ENCODE assay signal across 24 cellular contexts in the genomic region with DNA sequence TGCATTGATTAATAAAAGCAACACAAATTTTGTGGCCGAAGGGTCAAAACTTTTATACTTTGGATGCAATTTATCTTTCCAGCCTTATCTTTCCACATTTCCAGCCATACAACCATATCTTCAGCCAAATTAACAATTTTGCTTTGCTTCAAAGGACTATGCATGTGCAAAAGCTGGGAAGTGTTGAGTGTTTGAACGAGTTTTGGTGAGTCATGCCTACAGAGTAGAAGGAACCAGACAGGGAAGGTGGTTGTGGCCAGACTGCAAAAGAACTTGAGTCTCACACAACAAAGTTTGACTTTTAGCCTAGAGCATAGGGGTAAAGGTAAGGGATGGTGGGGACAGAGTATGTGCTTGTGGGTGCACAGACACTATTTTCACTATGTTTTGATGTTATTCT. TPM values are rescaled to one million over a fixed set of nuclear protein-coding genes. Genes with fewer than 3 reads are reported as not detected.
DNase-seq lines count a peak whose midpoint lies in the region; ATAC-seq and TF ChIP-seq lines count a peak whose summit lies in the region.
"Had no signal": no experiment of that assay in that cellular context is flagged by ENCODE, and none has a peak within 500 bp of the region (broad histone marks: within the 10 kb centered on the region; RNA-seq: fewer than 3 reads in every experiment).

No MANE protein-coding gene starts in this region.

- CTCF ChIA-PET in mammary epithelial cell (lab: Charles Lee; ENCODE audit: low non-redundant PET), result no interaction called here

- ATAC-seq in heart right ventricle (no peak), foreskin keratinocyte (peak; percentile 85)
- ATAC-seq: GM12878, HCT116, K562 had no signal

- BruUV-seq in mammary epithelial cell (replicated peaks; lab: Mats Ljungman, UMichigan), result no TSS peak

- dilution Hi-C loops in mammary epithelial cell (cut with HindIII; ENCODE audit: low sequenced_read_pairs), result no loop called here

- H3K4me1 ChIP-seq in cardiac muscle cell (ENCODE audit: low read depth) (no peaks in the 10 kb centered on the region), heart right ventricle (no peaks in the 10 kb centered on the region), mammary epithelial cell (ENCODE audit: insufficient read depth, low read length) (peaks cover 20% of the 10 kb centered on the region), foreskin keratinocyte (peaks cover 14% of the 10 kb centered on the region), stomach (no peaks in the 10 kb centered on the region)
- H3K4me1 ChIP-seq: Peyer's patch had no signal

- intact Hi-C loops in heart right ventricle (cut with DNase I), result no loop called here
- intact Hi-C loops in mammary epithelial cell (cut with micrococcal nuclease), result no loop called here
- intact Hi-C loops in stomach (cut with DNase I; ENCODE audit: low total_unique reads), result no loop called here

- H3K36me3 ChIP-seq in cardiac muscle cell (no peaks in the 10 kb centered on the region), heart right ventricle (no peaks in the 10 kb centered on the region), mammary epithelial cell (ENCODE audit: insufficient read depth, low read length) (no peaks in the 10 kb centered on the region), stomach (no peaks in the 10 kb centered on the region)
- H3K36me3 ChIP-seq: Peyer's patch had no signal

- no peak overlapping the region for H3K27ac ChIP-seq in cardiac muscle cell
- no peak overlapping the region for H3K27ac ChIP-seq in heart right ventricle
- H3K27ac ChIP-seq in mammary epithelial cell (ENCODE audit: insufficient read depth, low read depth, low read length), result no peak overlapping the region
- H3K27ac ChIP-seq in foreskin keratinocyte, result no peak overlapping the region
- H3K27ac ChIP-seq in stomach, result no peak overlapping the region
- H3K27ac ChIP-seq: GM23248, HL-60, Peyer's patch had no signal

- no peak overlapping the region for H3K4me3 ChIP-seq in cardiac muscle cell
- no peak overlapping the region for H3K4me3 ChIP-seq in heart right ventricle
- H3K4me3 ChIP-seq in mammary epithelial cell (replicated peaks in 1 of 3; ENCODE audit: insufficient read depth in 1 of 3, low read depth in 2 of 3, low read length in 3 of 3), result no peak overlapping the region
- H3K4me3 ChIP-seq in stomach, result no peak overlapping the region
- H3K4me3 ChIP-seq: GM12878, GM23248, K562, Peyer's patch had no signal

- peak; percentile 18 to 42 for DNase-seq in cardiac muscle cell (ENCODE audit: low read depth in 1 of 2, low spot score in 1 of 2)
- no peak for DNase-seq in heart right ventricle
- DNase-seq in mammary epithelial cell, result peak; percentile 66
- peak; percentile 32 to 39 for DNase-seq in foreskin keratinocyte
- DNase-seq in stomach, result no peak
- no peak for DNase-seq in GM19240 (ENCODE audit: insufficient read length, low spot score)
- DNase-seq in stimulated activated CD4-positive, alpha-beta T cell treated with anti-CD3 and anti-CD28 coated beads, Interleukin-2, amount 100 ng/mL, for 24 hours, result no peak
- DNase-seq in NCI-H1436 (lab: John Stamatoyannopoulos, UW), result no peak
- DNase-seq: 8988T; Calu3; CD4-positive, alpha-beta memory T cell; DND-41; GM23248; NCI-H1436 treated with DMSO at 0.1 percent for 48 hours; NCI-H2029 treated with DMSO at 0.1 percent for 48 hours; NCI-H2171 treated with DMSO at 0.1 percent for 48 hours; NCI-H82; Peyer's patch; SHP77 treated with DMSO at 0.1 percent for 48 hours had no signal

- in situ Hi-C loops in mammary epithelial cell (cut with MboI; ENCODE audit: low sequenced_read_pairs in 2 of 2), result no loop called here

- 47% methylated on average over 2 of the region's 2 CpGs for WGBS in heart right ventricle, 2 donors
- WGBS in mammary epithelial cell (ENCODE audit: low coverage, missing lambda C conversion rate), result 47% methylated on average over 2 of the region's 2 CpGs
- WGBS in stomach, 5 donors, result 53 to 59% (median 55%) methylated on average over 2 of the region's 2 CpGs

- no peaks in the 10 kb centered on the region for H3K9me3 ChIP-seq in cardiac muscle cell (ENCODE audit: low read depth)
- peaks cover 0 to 17% (median 0%) of the 10 kb centered on the region in 11 donors for H3K9me3 ChIP-seq in heart right ventricle
- H3K9me3 ChIP-seq in mammary epithelial cell (replicated peaks; ENCODE audit: insufficient read depth, low read length), result no peaks in the 10 kb centered on the region
- peaks cover 0 to 2% (median 0%) of the 10 kb centered on the region in 4 donors for H3K9me3 ChIP-seq in stomach

- TF ChIP-seq CTCF in cardiac muscle cell (IDR thresholded peaks at IDR 0.05; ENCODE audit: low read depth, low read length) (no peak), heart right ventricle (IDR thresholded peaks at IDR 0.05) (no peak), mammary epithelial cell (conservative IDR thresholded peaks at IDR 0.05 in 1 of 2, IDR thresholded peaks at IDR 0.05 in 1 of 2; ENCODE audit: extremely low read depth in 1 of 2, insufficient read depth in 1 of 2, low read depth in 1 of 2, low read length in 2 of 2) (no peak), foreskin keratinocyte (conservative IDR thresholded peaks at IDR 0.05) (no peak), stomach (IDR thresholded peaks at IDR 0.05) (no peak)

- no peak overlapping the region for H3K9ac ChIP-seq in mammary epithelial cell (ENCODE audit: insufficient read depth, low read length)
- H3K9ac ChIP-seq: GM23248 had no signal

- H3K27me3 ChIP-seq in cardiac muscle cell, result no peaks in the 10 kb centered on the region
- no peaks in the 10 kb centered on the region for H3K27me3 ChIP-seq in heart right ventricle
- no peaks in the 10 kb centered on the region for H3K27me3 ChIP-seq in mammary epithelial cell (ENCODE audit: insufficient read depth, low read length)
- no peaks in the 10 kb centered on the region for H3K27me3 ChIP-seq in foreskin keratinocyte
- H3K27me3 ChIP-seq in stomach, result no peaks in the 10 kb centered on the region
- H3K27me3 ChIP-seq: Peyer's patch had no signal

- no peak for TF ChIP-seq POLR2A in stomach (IDR thresholded peaks at IDR 0.05)

- H3K79me2 ChIP-seq in mammary epithelial cell (ENCODE audit: insufficient read depth, low read length), result no peaks in the 10 kb centered on the region

- TF ChIP-seq EP300 in stomach (IDR thresholded peaks at IDR 0.05), result no peak

- H3K4me2 ChIP-seq in mammary epithelial cell (ENCODE audit: insufficient read depth, low read depth, low read length), result no peak overlapping the region

- H2AFZ ChIP-seq in mammary epithelial cell (ENCODE audit: low read depth, low read length), result no peak overlapping the region
- H2AFZ ChIP-seq: GM23248 had no signal

- H4K20me1 ChIP-seq in mammary epithelial cell (ENCODE audit: insufficient read depth, low read length), result no peaks in the 10 kb centered on the region

RNA-seq across cellular contexts. Expression of gene GABRA2, which starts 53.0 kb away (rescaled TPM):
- total RNA-seq in cardiac muscle cell (0.57 TPM in 1 of 2 replicates, not detected in the other), heart right ventricle (under 1 TPM in 4 of 10 donors, not detected in 6; 0.13 to 0.24 (median 0.15) TPM), mammary epithelial cell (not detected), foreskin keratinocyte (0.10 TPM in 1 of 2 replicates, not detected in the other), stomach (1 to 10 TPM in 2 of 5 donors, under 1 TPM in 2, not detected in 1; 0.29 to 5.0 (median 1.2) TPM)
- polyA plus RNA-seq in cardiac muscle cell (0.83 TPM in 1 of 2 replicates, not detected in the other), heart right ventricle (under 1 TPM in 1 of 2 donors, not detected in 1; 0.03 TPM), mammary epithelial cell (0.05 TPM), foreskin keratinocyte (0.02 TPM in 1 of 2 replicates, not detected in the other), stomach (1 to 10 TPM in 1 of 3 donors, under 1 TPM in 2; 0.10 to 1.1 (median 0.61) TPM)
- polyA minus RNA-seq in mammary epithelial cell, result not detected
- total RNA-seq: Calu3; CD4-positive, alpha-beta memory T cell; GM12878; GM23248 had no signal
- polyA plus RNA-seq: BJ; CD4-positive, alpha-beta memory T cell; GM12878; GM23248 had no signal

Comparison
In these comparisons a context has a peak if more than half of its experiments do, and no peak if none do; other contexts are left out.
1. DNase-seq: peak in cardiac muscle cell (2 of 2), mammary epithelial cell (single experiment) and foreskin keratinocyte (2 of 2); none in heart right ventricle (0 of 2), stomach (single experiment), GM19240 (single experiment), stimulated activated CD4-positive, alpha-beta T cell treated with anti-CD3 and anti-CD28 coated beads, Interleukin-2, amount 100 ng/mL, for 24 hours (0 of 2) and NCI-H1436 (single experiment).